17 cellular contexts compared by ENCODE assay signal in genomic region chr1:71562298-71562697, GRCh38.
DNase-seq lines count a peak whose midpoint lies in the region; ATAC-seq, FAIRE-seq and TF ChIP-seq lines count a peak whose summit lies in the region.
"Had no signal": no experiment of that assay in that cellular context is flagged by ENCODE, and none has a peak within 500 bp of the region (broad histone marks: within the 10 kb centered on the region; RNA-seq: fewer than 3 reads in every experiment).

No MANE protein-coding gene starts in this region.

- no peaks in the 10 kb centered on the region for H3K36me3 ChIP-seq in IMR-90 (ENCODE audit: control insufficient read depth, insufficient read depth, low read length)
- no peaks in the 10 kb centered on the region for H3K36me3 ChIP-seq in astrocyte (ENCODE audit: insufficient read depth, low read length)
- no peaks in the 10 kb centered on the region for H3K36me3 ChIP-seq in lung (ENCODE audit: control insufficient read depth in 2 of 2, insufficient read depth in 2 of 2, low read length in 2 of 2)
- H3K36me3 ChIP-seq in upper lobe of left lung: no peaks in the 10 kb centered on the region
- no peaks in the 10 kb centered on the region for H3K36me3 ChIP-seq in naive thymus-derived CD4-positive, alpha-beta T cell (ENCODE audit: control insufficient read depth in 2 of 3, insufficient read depth in 3 of 3, low read length in 3 of 3)
- H3K36me3 ChIP-seq: BE2C had no signal

- no peaks in the 10 kb centered on the region for H3K9me3 Mint-ChIP-seq in astrocyte (ENCODE audit: unreplicated experiment)
- peaks cover 0 to 14% (median 0%) of the 10 kb centered on the region in 11 donors for H3K9me3 Mint-ChIP-seq in naive thymus-derived CD4-positive, alpha-beta T cell
- H3K9me3 Mint-ChIP-seq: GM23338, H9 had no signal

- no peaks in the 10 kb centered on the region for H3K9me1 ChIP-seq in IMR-90 (ENCODE audit: insufficient read depth, low read length)

- no peak overlapping the region for H3K4ac ChIP-seq in IMR-90 (ENCODE audit: low read depth, low read length)

- peaks cover 5% of the 10 kb centered on the region for H3K4me1 Mint-ChIP-seq in astrocyte (ENCODE audit: low read depth, unreplicated experiment)
- no peaks in the 10 kb centered on the region for H3K4me1 Mint-ChIP-seq in naive thymus-derived CD4-positive, alpha-beta T cell
- H3K4me1 Mint-ChIP-seq: CD4-positive, alpha-beta memory T cell; GM23338; H9 had no signal

- DNase-seq in IMR-90 (no peak), astrocyte (ENCODE audit: low read depth) (no peak), lung (ENCODE audit: low spot score) (no peak), upper lobe of left lung (no peak)
- no peak for DNase-seq in stimulated activated CD4-positive, alpha-beta T cell treated with anti-CD3 and anti-CD28 coated beads, Interleukin-4, amount 100 ng/mL, for 1 hour
- DNase-seq in naive thymus-derived CD4-positive, alpha-beta T cell: no peak
- DNase-seq: BE2C; CD4-positive, alpha-beta memory T cell; DMS79; H9 had no signal

- H3K27me3 ChIP-seq in IMR-90 (ENCODE audit: control insufficient read depth, insufficient read depth, low read length) (no peaks in the 10 kb centered on the region), astrocyte (ENCODE audit: insufficient read depth, low read length) (no peaks in the 10 kb centered on the region), lung (ENCODE audit: control insufficient read depth, insufficient read depth) (no peaks in the 10 kb centered on the region), upper lobe of left lung (no peaks in the 10 kb centered on the region)
- no peaks in the 10 kb centered on the region for H3K27me3 ChIP-seq in naive thymus-derived CD4-positive, alpha-beta T cell (ENCODE audit: control insufficient read depth in 2 of 2, insufficient read depth in 2 of 2, low read length in 2 of 2)
- H3K27me3 ChIP-seq: BE2C had no signal

- H2AFZ ChIP-seq in IMR-90 (replicated peaks; ENCODE audit: low read length, poor library complexity) (no peak overlapping the region), astrocyte (ENCODE audit: low read depth, low read length) (no peak overlapping the region)
- H2AFZ ChIP-seq: GM23338 had no signal

- H3K36me3 Mint-ChIP-seq in astrocyte (ENCODE audit: low read depth, unreplicated experiment): no peaks in the 10 kb centered on the region
- H3K36me3 Mint-ChIP-seq in naive thymus-derived CD4-positive, alpha-beta T cell: no peaks in the 10 kb centered on the region
- H3K36me3 Mint-ChIP-seq: CD4-positive, alpha-beta memory T cell had no signal

- no peak for TF ChIP-seq RAD21 in IMR-90 (IDR thresholded peaks at IDR 0.05; ENCODE audit: low read length)

- FAIRE-seq in astrocyte (lab: Jason Lieb, UNC): no peak
- FAIRE-seq: A549, GM12878, GM18507 had no signal

- H3K56ac ChIP-seq in IMR-90 (ENCODE audit: extremely low read depth, insufficient read depth, low read length): no peak overlapping the region

- TF ChIP-seq EP300 in upper lobe of left lung (IDR thresholded peaks at IDR 0.05): peak in 1 of 4 donors; percentile 81

- dilution Hi-C loops in IMR-90 (cut with HindIII; ENCODE audit: low sequenced_read_pairs, unreplicated experiment): no loop called here

- H3K23ac ChIP-seq in IMR-90 (ENCODE audit: low read depth, low read length): no peak overlapping the region

- no peak overlapping the region for H4K8ac ChIP-seq in IMR-90 (ENCODE audit: low read depth in 2 of 2, low read length in 2 of 2)

- H3K9ac ChIP-seq in IMR-90 (ENCODE audit: low read depth, low read length): no peak overlapping the region
- H3K9ac ChIP-seq in astrocyte (ENCODE audit: low read length): no peak overlapping the region

- H2AK9ac ChIP-seq in IMR-90 (replicated peaks; ENCODE audit: low read depth, low read length, poor library complexity): no peak overlapping the region

- TF ChIP-seq CTCF in IMR-90 (conservative IDR thresholded peaks at IDR 0.05; ENCODE audit: low read depth, low read length) (no peak), astrocyte (IDR thresholded peaks at IDR 0.05; ENCODE audit: insufficient read depth, low read depth, low read length) (no peak), lung (IDR thresholded peaks at IDR 0.05; ENCODE audit: control extremely low read depth, extremely low read depth) (no peak), upper lobe of left lung (IDR thresholded peaks at IDR 0.05) (no peak)

- H3K4me3 ChIP-seq in IMR-90 (ENCODE audit: insufficient read depth, low read depth, low read length) (no peak overlapping the region), astrocyte (ENCODE audit: insufficient read depth, low read depth, low read length) (no peak overlapping the region), lung (no peak overlapping the region), upper lobe of left lung (no peak overlapping the region)
- H3K4me3 ChIP-seq in naive thymus-derived CD4-positive, alpha-beta T cell (ENCODE audit: low read length): no peak overlapping the region
- H3K4me3 ChIP-seq: A549, GM12878, GM23338 had no signal

- no TSS peak for BruUV-seq in IMR-90 (replicated peaks; lab: Mats Ljungman, UMichigan)

- WGBS in IMR-90 (ENCODE audit: extremely low coverage in 2 of 2, insufficient read length in 1 of 2), 2 experiments: no CpG with 5 or more reads among the region's 1 CpG
- 0 to 28% methylated on average over 1 of the region's 1 CpG for WGBS in lung, 2 donors
- 0 to 75% methylated on average over 1 of the region's 1 CpG for WGBS in upper lobe of left lung, 2 donors

- H4K5ac ChIP-seq in IMR-90 (ENCODE audit: low read depth, low read length): no peak overlapping the region

- H2BK120ac ChIP-seq in IMR-90 (ENCODE audit: low read depth, low read length): no peak overlapping the region

- H2AK5ac ChIP-seq in IMR-90 (ENCODE audit: low read depth, low read length): no peak overlapping the region

- H3K79me1 ChIP-seq in IMR-90 (ENCODE audit: low read depth in 1 of 2, low read length in 2 of 2): no peaks in the 10 kb centered on the region

- POLR2A ChIA-PET in IMR-90 (lab: Charles Lee; ENCODE audit: unreplicated experiment): no interaction called here
- POLR2A ChIA-PET in naive thymus-derived CD4-positive, alpha-beta T cell (lab: Charles Lee): no interaction called here

- H2BK15ac ChIP-seq in IMR-90 (ENCODE audit: low read depth, low read length): no peak overlapping the region

- in situ Hi-C loops in IMR-90 (cut with MboI; ENCODE audit: low sequenced_read_pairs): no loop called here

- no peak overlapping the region for H3K27ac ChIP-seq in IMR-90 (ENCODE audit: insufficient read depth, low read length)
- H3K27ac ChIP-seq in astrocyte (ENCODE audit: low read depth, low read length): no peak overlapping the region
- H3K27ac ChIP-seq in lung (ENCODE audit: low read depth in 1 of 2, low read length in 1 of 2): no peak overlapping the region
- H3K27ac ChIP-seq in upper lobe of left lung: peak overlapping the region in 3 of 4 donors; percentile 9 to 68 (median 65)
- H3K27ac ChIP-seq in naive thymus-derived CD4-positive, alpha-beta T cell (ENCODE audit: low read depth, low read length): no peak overlapping the region
- H3K27ac ChIP-seq: A549, C4-2B, HL-60 had no signal

- no peaks in the 10 kb centered on the region for H3K79me2 ChIP-seq in astrocyte (ENCODE audit: insufficient read depth, low read length)

- no peak for ATAC-seq in IMR-90 (ENCODE audit: low read depth)
- ATAC-seq in lung (ENCODE audit: insufficient read depth, low FRiP score): peak; percentile 45
- ATAC-seq in upper lobe of left lung (ENCODE audit: low FRiP score in 2 of 2): peak in 1 of 2 donors; percentile 8
- no peak for ATAC-seq in HG03175 (IDR thresholded peaks at IDR 0.05; ENCODE audit: unreplicated experiment)
- no peak for ATAC-seq in naive thymus-derived CD4-positive, alpha-beta T cell
- ATAC-seq: A549, GM12878, GM23338 had no signal

- no peak overlapping the region for H3K4me3 Mint-ChIP-seq in astrocyte (ENCODE audit: unreplicated experiment)
- H3K4me3 Mint-ChIP-seq in naive thymus-derived CD4-positive, alpha-beta T cell: no peak overlapping the region
- H3K4me3 Mint-ChIP-seq: CD4-positive, alpha-beta memory T cell; GM23338; H9 had no signal

- TF ChIP-seq POLR2A in IMR-90 (IDR thresholded peaks at IDR 0.05; ENCODE audit: low read depth, low read length) (no peak), upper lobe of left lung (IDR thresholded peaks at IDR 0.05) (no peak)

- H3K4me1 ChIP-seq in IMR-90 (ENCODE audit: control insufficient read depth, insufficient read depth, low read length) (peaks cover 3% of the 10 kb centered on the region; the same call in 1 of the 2 replicates), astrocyte (ENCODE audit: insufficient read depth, low read length) (peaks cover 10% of the 10 kb centered on the region), lung (ENCODE audit: control insufficient read depth in 2 of 2, insufficient read depth in 2 of 2, low read length in 2 of 2) (peaks cover 0 to 2% of the 10 kb centered on the region in 2 donors), upper lobe of left lung (peaks cover 0 to 14% (median 4%) of the 10 kb centered on the region in 4 donors)
- H3K4me1 ChIP-seq in naive thymus-derived CD4-positive, alpha-beta T cell (ENCODE audit: control insufficient read depth in 2 of 2, insufficient read depth in 2 of 2, low read length in 2 of 2): no peaks in the 10 kb centered on the region
- H3K4me1 ChIP-seq: A549, BE2C had no signal

- no peak overlapping the region for H3K18ac ChIP-seq in IMR-90 (ENCODE audit: low read depth, low read length)

- H3K27ac Mint-ChIP-seq in astrocyte (ENCODE audit: unreplicated experiment): no peak overlapping the region
- no peak overlapping the region for H3K27ac Mint-ChIP-seq in naive thymus-derived CD4-positive, alpha-beta T cell
- H3K27ac Mint-ChIP-seq: CD4-positive, alpha-beta memory T cell; GM23338; H9 had no signal

- H3K27me3 Mint-ChIP-seq in astrocyte (ENCODE audit: low read depth, unreplicated experiment): no peaks in the 10 kb centered on the region
- no peaks in the 10 kb centered on the region for H3K27me3 Mint-ChIP-seq in naive thymus-derived CD4-positive, alpha-beta T cell
- H3K27me3 Mint-ChIP-seq: CD4-positive, alpha-beta memory T cell had no signal

- H3K9me3 ChIP-seq in IMR-90 (ENCODE audit: control insufficient read depth, insufficient read depth, low read length): no peaks in the 10 kb centered on the region
- H3K9me3 ChIP-seq in astrocyte (ENCODE audit: insufficient read depth, low read depth, low read length): no peaks in the 10 kb centered on the region
- no peaks in the 10 kb centered on the region for H3K9me3 ChIP-seq in lung (ENCODE audit: control insufficient read depth in 2 of 2, insufficient read depth in 1 of 2, low read length in 1 of 2)
- H3K9me3 ChIP-seq in upper lobe of left lung: no peaks in the 10 kb centered on the region
- no peaks in the 10 kb centered on the region for H3K9me3 ChIP-seq in naive thymus-derived CD4-positive, alpha-beta T cell (ENCODE audit: control insufficient read depth in 2 of 3, low read length in 3 of 3)
- H3K9me3 ChIP-seq: A549, BE2C had no signal

- H3K4me2 ChIP-seq in IMR-90 (ENCODE audit: low read depth, low read length) (no peak overlapping the region), astrocyte (ENCODE audit: low read length) (peak overlapping the region; percentile 60)
- H3K4me2 ChIP-seq: A549, GM23338 had no signal

- H3K14ac ChIP-seq in IMR-90 (replicated peaks; ENCODE audit: low read depth, low read length): no peak overlapping the region

- intact Hi-C loops in IMR-90 (cut with micrococcal nuclease): no loop called here
- intact Hi-C loops in naive thymus-derived CD4-positive, alpha-beta T cell (cut with micrococcal nuclease): no loop called here

- H4K20me1 ChIP-seq in IMR-90 (ENCODE audit: insufficient read depth, low read length) (no peaks in the 10 kb centered on the region), astrocyte (ENCODE audit: insufficient read depth, low read length) (no peaks in the 10 kb centered on the region)

- no peak overlapping the region for H2BK20ac ChIP-seq in IMR-90 (ENCODE audit: low read depth, low read length)

- no peak overlapping the region for H4K91ac ChIP-seq in IMR-90 (ENCODE audit: insufficient read depth, low read depth, low read length)

- CTCF ChIA-PET in IMR-90 (lab: Yijun Ruan, JAX): interaction anchor here (1.2 kb wide), 1 partner anchor 14 kb away, joined by 4 read pairs; no protein-coding TSS in a partner anchor
- CTCF ChIA-PET in naive thymus-derived CD4-positive, alpha-beta T cell (lab: Charles Lee): no interaction called here

- peak overlapping the region; percentile 5 for H2BK5ac ChIP-seq in IMR-90 (ENCODE audit: low read depth, low read length, poor library complexity, severe bottlenecking)

Comparison
In these comparisons a context has a peak if more than half of its experiments do, and no peak if none do; other contexts are left out.
1. H3K27ac ChIP-seq: peak in upper lobe of left lung (3 of 4); none in IMR-90 (single experiment), astrocyte (single experiment), lung (0 of 2) and naive thymus-derived CD4-positive, alpha-beta T cell (single experiment).